8 cellular contexts compared by ENCODE assay signal in genomic region chr17:18855831-18856624, GRCh38.
DNase-seq lines count a peak whose midpoint lies in the region; ATAC-seq and TF ChIP-seq lines count a peak whose summit lies in the region.

No MANE protein-coding gene starts in this region.

- no peaks in the 10 kb centered on the region for H3K36me3 ChIP-seq in BLaER1

- DNase-seq in NCI-H524 treated with DMSO at 0.1 percent for 48 hours (lab: John Stamatoyannopoulos, UW) (peak; percentile 77), coronary artery (ENCODE audit: low spot score) (peak; percentile 96)
- DNase-seq in activated CD4-positive, alpha-beta T cell treated with anti-CD3 and anti-CD28 coated beads for 48 hours = peak; percentile 92
- DNase-seq in stimulated activated CD4-positive, alpha-beta T cell treated with anti-CD3 and anti-CD28 coated beads, Interleukin-1b, Interleukin-23, amount 100 ng/mL, for 24 hours (ENCODE audit: low read depth in 4 of 4, low spot score in 1 of 4) = peak; percentile 56 to 83 (median 72)

- peak overlapping the region; percentile 49; the same call in 1 of the 2 replicates for H3K27ac ChIP-seq in BLaER1
- peak overlapping the region; percentile 75 to 92 for H3K27ac ChIP-seq in coronary artery
- H3K27ac ChIP-seq in layer of hippocampus (ENCODE audit: low read depth, low read length) = peak overlapping the region; percentile 91

- H3K4me3 ChIP-seq in BLaER1 = peak overlapping the region; percentile 68
- peak overlapping the region; percentile 78 for H3K4me3 ChIP-seq in coronary artery

- H3K9me3 ChIP-seq in BLaER1 = no peaks in the 10 kb centered on the region

- peak overlapping the region; percentile 91 for H3K4me2 ChIP-seq in BLaER1

- H3K27me3 ChIP-seq in BLaER1 (no peaks in the 10 kb centered on the region), layer of hippocampus (ENCODE audit: control insufficient read depth, insufficient read depth, low read length) (no peaks in the 10 kb centered on the region)

- ATAC-seq in GM19324 (IDR thresholded peaks at IDR 0.05; ENCODE audit: low FRiP score, unreplicated experiment) = peak; percentile 78
- peak; percentile 78 for ATAC-seq in HG03460 (IDR thresholded peaks at IDR 0.05; ENCODE audit: unreplicated experiment)

- H3K4me1 ChIP-seq in BLaER1 = peaks cover 51% of the 10 kb centered on the region

- no peak for TF ChIP-seq CTCF in coronary artery (IDR thresholded peaks at IDR 0.05)

- H4K20me1 ChIP-seq in BLaER1 = no peaks in the 10 kb centered on the region

- peak overlapping the region; percentile 67 for H3K9ac ChIP-seq in BLaER1

Comparison
In these comparisons a context has a peak if more than half of its experiments do, and no peak if none do; other contexts are left out.
1. Peak in every context shown above with its lines: DNase-seq, ATAC-seq, H3K4me3 ChIP-seq and H3K27ac ChIP-seq.